In the genomic region with DNA sequence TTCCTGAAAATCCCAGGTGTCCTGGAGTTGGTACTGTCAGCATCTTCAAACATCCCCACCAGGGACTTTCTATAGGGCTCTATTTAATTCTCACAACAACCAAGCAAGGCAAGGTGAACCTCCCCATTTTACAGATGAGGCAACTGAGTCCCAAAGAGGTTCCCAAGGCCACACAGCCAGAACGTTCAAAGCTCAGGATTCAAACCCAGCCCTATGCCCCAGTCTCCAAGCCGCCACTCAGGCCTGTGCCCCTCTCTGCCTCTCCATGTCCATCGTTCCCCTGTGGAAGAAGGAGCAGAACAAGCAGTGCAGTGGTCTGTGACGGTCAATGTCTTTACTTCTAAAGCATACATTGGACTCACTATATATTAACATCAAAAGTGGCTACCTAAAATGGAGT, we compare ENCODE assay signal across 22 cellular contexts. TPM values are rescaled to one million over a fixed set of nuclear protein-coding genes. Genes with fewer than 3 reads are reported as not detected.
DNase-seq lines count a peak whose midpoint lies in the region; ATAC-seq and TF ChIP-seq lines count a peak whose summit lies in the region.
"Had no signal": no experiment of that assay in that cellular context is flagged by ENCODE, and none has a peak within 500 bp of the region (broad histone marks: within the 10 kb centered on the region; RNA-seq: fewer than 3 reads in every experiment).

No MANE protein-coding gene starts in this region.

- no peak for ATAC-seq in central memory CD8-positive, alpha-beta T cell (replicated peaks; ENCODE audit: extremely low read depth, poor library complexity, severe bottlenecking)
- no peak for ATAC-seq in GM18858 (IDR thresholded peaks at IDR 0.05; ENCODE audit: unreplicated experiment)

- DNase-seq in CD8-positive, alpha-beta memory T cell: no peak
- no peak for DNase-seq in central memory CD8-positive, alpha-beta T cell (ENCODE audit: low spot score in 2 of 2)
- no peak for DNase-seq in MV-4-11 (lab: John Stamatoyannopoulos, UW)
- DNase-seq in stimulated activated naive CD4-positive, alpha-beta T cell (lab: John Stamatoyannopoulos, UW): no peak
- DNase-seq: DMS79 treated with DMSO at 0.1 percent for 48 hours, midbrain, NCI-H1092 treated with DMSO at 0.1 percent for 48 hours, NCI-H2029, NCI-H226, sigmoid colon had no signal

- CTCF ChIA-PET in CD8-positive, alpha-beta memory T cell (lab: Charles Lee): interaction anchor here (0.7 kb wide), 1 partner anchor 96 kb away, joined by 3 read pairs; no protein-coding TSS in a partner anchor

- peaks cover 34 to 55% (median 51%) of the 10 kb centered on the region in 11 experiments for H3K36me3 ChIP-seq in BLaER1 treated with 17β-estradiol and CSF1 and Interleukin-3, amounts not matched to agents 10 nM and 100 nM
- peaks cover 10% of the 10 kb centered on the region for H3K36me3 ChIP-seq in CD8-positive, alpha-beta memory T cell (ENCODE audit: insufficient read depth, low read length)
- H3K36me3 ChIP-seq in neutrophil: peaks cover 29% of the 10 kb centered on the region

- POLR2A ChIA-PET in CD8-positive, alpha-beta memory T cell (lab: Charles Lee): no interaction called here

- H3K27ac ChIP-seq in BLaER1 treated with 17β-estradiol and CSF1 and Interleukin-3, amounts not matched to agents 10 nM and 100 nM: peak overlapping the region in 2 of 11 experiments; percentile 20 to 21; a peak in 2 of 22 replicates
- H3K27ac ChIP-seq in CD8-positive, alpha-beta memory T cell (ENCODE audit: low read depth, low read length): no peak overlapping the region
- peak overlapping the region; percentile 74 for H3K27ac ChIP-seq in neutrophil
- H3K27ac ChIP-seq: GM23248, sigmoid colon, vagina had no signal

- H3K27me3 Mint-ChIP-seq in CD8-positive, alpha-beta memory T cell: no peaks in the 10 kb centered on the region
- no peaks in the 10 kb centered on the region for H3K27me3 Mint-ChIP-seq in central memory CD8-positive, alpha-beta T cell
- H3K27me3 Mint-ChIP-seq: activated CD4-positive, alpha-beta T cell treated with anti-CD3 and anti-CD28 coated beads for 36 hours; progenitor cell of endocrine pancreas had no signal

- peak overlapping the region in 5 of 7 donors; percentile 15 to 82 (median 70) for H3K4me3 Mint-ChIP-seq in CD8-positive, alpha-beta memory T cell
- peak overlapping the region; percentile 45 for H3K4me3 Mint-ChIP-seq in central memory CD8-positive, alpha-beta T cell
- H3K4me3 Mint-ChIP-seq: activated CD4-positive, alpha-beta T cell treated with anti-CD3 and anti-CD28 coated beads for 36 hours; activated naive CD4-positive, alpha-beta T cell treated with anti-CD3 and anti-CD28 coated beads for 36 hours had no signal

- no peaks in the 10 kb centered on the region for H3K9me3 ChIP-seq in BLaER1 treated with 17β-estradiol and CSF1 and Interleukin-3, amounts not matched to agents 10 nM and 100 nM (replicated peaks in 1 of 11)
- no peaks in the 10 kb centered on the region for H3K9me3 ChIP-seq in CD8-positive, alpha-beta memory T cell (ENCODE audit: low read length)
- no peaks in the 10 kb centered on the region for H3K9me3 ChIP-seq in neutrophil
- H3K9me3 ChIP-seq: Caco-2, left lung, sigmoid colon, vagina had no signal

- H3K27ac Mint-ChIP-seq in CD8-positive, alpha-beta memory T cell: peak overlapping the region; percentile 57 to 93 (median 86)
- H3K27ac Mint-ChIP-seq in central memory CD8-positive, alpha-beta T cell (ENCODE audit: low read depth): peak overlapping the region; percentile 85
- H3K27ac Mint-ChIP-seq: activated CD4-positive, alpha-beta T cell treated with anti-CD3 and anti-CD28 coated beads for 36 hours; activated naive CD4-positive, alpha-beta T cell treated with anti-CD3 and anti-CD28 coated beads for 36 hours; progenitor cell of endocrine pancreas had no signal

- peaks cover 39 to 81% (median 61%) of the 10 kb centered on the region in 11 experiments; a peak in 21 of 22 replicates for H4K20me1 ChIP-seq in BLaER1 treated with 17β-estradiol and CSF1 and Interleukin-3, amounts not matched to agents 10 nM and 100 nM

- H3K9me3 Mint-ChIP-seq in CD8-positive, alpha-beta memory T cell: no peaks in the 10 kb centered on the region
- H3K9me3 Mint-ChIP-seq in central memory CD8-positive, alpha-beta T cell: no peaks in the 10 kb centered on the region
- H3K9me3 Mint-ChIP-seq: activated naive CD4-positive, alpha-beta T cell treated with anti-CD3 and anti-CD28 coated beads for 36 hours had no signal

- H3K4me1 Mint-ChIP-seq in CD8-positive, alpha-beta memory T cell: peaks cover 42 to 60% (median 44%) of the 10 kb centered on the region in 3 donors
- H3K4me1 Mint-ChIP-seq in central memory CD8-positive, alpha-beta T cell: peaks cover 49% of the 10 kb centered on the region

- no peaks in the 10 kb centered on the region for H3K27me3 ChIP-seq in BLaER1 treated with 17β-estradiol and CSF1 and Interleukin-3, amounts not matched to agents 10 nM and 100 nM
- H3K27me3 ChIP-seq in CD8-positive, alpha-beta memory T cell (ENCODE audit: insufficient read depth, low read length, poor library complexity, severe bottlenecking): no peaks in the 10 kb centered on the region
- H3K27me3 ChIP-seq in neutrophil: no peaks in the 10 kb centered on the region
- H3K27me3 ChIP-seq: left lung, sigmoid colon, vagina had no signal

- TF ChIP-seq CTCF in neutrophil (IDR thresholded peaks at IDR 0.05): no peak

- peaks cover 0 to 49% (median 0%) of the 10 kb centered on the region in 3 donors for H3K36me3 Mint-ChIP-seq in CD8-positive, alpha-beta memory T cell
- H3K36me3 Mint-ChIP-seq in central memory CD8-positive, alpha-beta T cell (ENCODE audit: insufficient read depth): peaks cover 27% of the 10 kb centered on the region

- H3K4me1 ChIP-seq in BLaER1 treated with 17β-estradiol and CSF1 and Interleukin-3, amounts not matched to agents 10 nM and 100 nM: peaks cover 26 to 65% (median 39%) of the 10 kb centered on the region in 10 experiments
- peaks cover 58% of the 10 kb centered on the region for H3K4me1 ChIP-seq in CD8-positive, alpha-beta memory T cell (ENCODE audit: insufficient read depth, low read length)
- peaks cover 57 to 67% of the 10 kb centered on the region in 2 experiments for H3K4me1 ChIP-seq in neutrophil (ENCODE audit: control insufficient read depth in 1 of 2, insufficient read depth in 1 of 2, low read depth in 1 of 2, low read length in 1 of 2)

- H3K9ac ChIP-seq in BLaER1 treated with 17β-estradiol and CSF1 and Interleukin-3, amounts not matched to agents 10 nM and 100 nM: 0 out of 22 replicates have a peak overlapping the region, but pooled peaks of 1 of the 11 experiments have one; percentile 19
- H3K9ac ChIP-seq: GM23248 had no signal

- H3K4me3 ChIP-seq in BLaER1 treated with 17β-estradiol and CSF1 and Interleukin-3, amounts not matched to agents 10 nM and 100 nM: no peak overlapping the region
- no peak overlapping the region for H3K4me3 ChIP-seq in CD8-positive, alpha-beta memory T cell (ENCODE audit: low read length)
- H3K4me3 ChIP-seq in neutrophil (ENCODE audit: low read depth in 1 of 2, low read length in 1 of 2): peak overlapping the region; percentile 15 to 34
- H3K4me3 ChIP-seq: GM12878, GM23248, left lung, sigmoid colon, vagina had no signal

- peak overlapping the region in 10 of 11 experiments; percentile 34 to 97 (median 60); a peak in 12 of 22 replicates for H3K4me2 ChIP-seq in BLaER1 treated with 17β-estradiol and CSF1 and Interleukin-3, amounts not matched to agents 10 nM and 100 nM

RNA-seq across cellular contexts. Expression of gene ZNF319, which starts 6.1 kb away (rescaled TPM):
- 10 to 100 TPM; 11.9 to 12.8 TPM for total RNA-seq in CD8-positive, alpha-beta memory T cell
- 18.5 TPM for polyA plus RNA-seq in CD8-positive, alpha-beta memory T cell

RNA-seq across cellular contexts. Expression of gene USB1, which starts 6.8 kb away (rescaled TPM):
- 10 to 100 TPM; 66.6 to 68.5 TPM for total RNA-seq in CD8-positive, alpha-beta memory T cell
- 68.1 TPM for polyA plus RNA-seq in CD8-positive, alpha-beta memory T cell

RNA-seq across cellular contexts. Expression of gene CNGB1, which starts 23.4 kb away (rescaled TPM):
- total RNA-seq in CD8-positive, alpha-beta memory T cell: not detected
- polyA plus RNA-seq in CD8-positive, alpha-beta memory T cell: not detected
- total RNA-seq: activated CD4-positive, alpha-beta T cell treated with anti-CD3 and anti-CD28 coated beads for 36 hours; activated naive CD4-positive, alpha-beta T cell treated with anti-CD3 and anti-CD28 coated beads for 36 hours; astrocyte; Caco-2; GM12878; GM23248; progenitor cell of endocrine pancreas; vagina had no signal
- polyA plus RNA-seq: GM23248 had no signal

RNA-seq across cellular contexts. Expression of gene MMP15, which starts 31.2 kb away (rescaled TPM):
- 1 to 10 TPM in 1 of 2 experiments, under 1 TPM in 1; 0.97 to 1.1 TPM for total RNA-seq in CD8-positive, alpha-beta memory T cell
- 0.16 TPM for polyA plus RNA-seq in CD8-positive, alpha-beta memory T cell

Comparison
In these comparisons a context has a peak if more than half of its experiments do, and no peak if none do; other contexts are left out.
1. H3K4me3 ChIP-seq: peak in neutrophil (2 of 2); none in BLaER1 treated with 17β-estradiol and CSF1 and Interleukin-3, amounts not matched to agents 10 nM and 100 nM (0 of 10) and CD8-positive, alpha-beta memory T cell (single experiment).